8 cellular contexts compared by ENCODE assay signal in genomic region chr12:8949525-8950286, GRCh38. TPM values are rescaled to one million over a fixed set of nuclear protein-coding genes. Genes with fewer than 3 reads are reported as not detected.
DNase-seq lines count a peak whose midpoint lies in the region; ATAC-seq and TF ChIP-seq lines count a peak whose summit lies in the region.

M6PR (minus strand) TSS chr12:8949645; CDS start chr12:8946404, 3,241 bp downstream.

- H3K27me3 Mint-ChIP-seq in activated naive CD8-positive, alpha-beta T cell treated with anti-CD3 and anti-CD28 coated beads, Interleukin-2, amount 10 ng/mL, durations not matched to agents 7 days and 5 days = no peaks in the 10 kb centered on the region
- H3K27me3 Mint-ChIP-seq in osteocyte (ENCODE audit: unreplicated experiment) = no peaks in the 10 kb centered on the region

- peak within 1 kb of the TSS; percentile 80 for H3K9ac ChIP-seq in SU-DHL-6 (ENCODE audit: low read length)

- H3K9me3 ChIP-seq in SU-DHL-6 (ENCODE audit: insufficient read depth, low read length) (0 out of 2 replicates have a peak, but pooled peaks cover 6% of the 10 kb centered on the region), thymus (ENCODE audit: control insufficient read depth) (peaks cover 1% of the 10 kb centered on the region)

- H3K27ac ChIP-seq in SU-DHL-6 (ENCODE audit: low read depth, low read length) (peak within 1 kb of the TSS; percentile 86), thymus (ENCODE audit: low read depth) (peak within 1 kb of the TSS; percentile 99)

- H3K27me3 ChIP-seq in SU-DHL-6 (ENCODE audit: low read length) (no peaks in the 10 kb centered on the region), thymus (ENCODE audit: control insufficient read depth, insufficient read depth) (no peaks in the 10 kb centered on the region)

- peaks cover 6% of the 10 kb centered on the region for H3F3A ChIP-seq in SU-DHL-6 (ENCODE audit: insufficient read depth)

- H3K9me2 ChIP-seq in SU-DHL-6 (replicated peaks; ENCODE audit: insufficient read depth, low read length) = no peaks in the 10 kb centered on the region

- peak within 1 kb of the TSS; percentile 96 for H3K4me2 ChIP-seq in SU-DHL-6 (ENCODE audit: low read depth, low read length, poor library complexity, severe bottlenecking)

- under 1% methylated on average over 58 of the region's 58 CpGs for WGBS in thymus

- peak within 1 kb of the TSS; percentile 91 for H3K27ac Mint-ChIP-seq in activated naive CD8-positive, alpha-beta T cell treated with anti-CD3 and anti-CD28 coated beads, Interleukin-2, amount 10 ng/mL, durations not matched to agents 7 days and 5 days
- peak within 1 kb of the TSS; percentile 98 for H3K27ac Mint-ChIP-seq in osteocyte (ENCODE audit: unreplicated experiment)

- H3K36me3 ChIP-seq in SU-DHL-6 (ENCODE audit: low read length) (peaks cover 7% of the 10 kb centered on the region; the same call in 1 of the 2 replicates), thymus (ENCODE audit: control insufficient read depth, insufficient read depth) (peaks cover 10% of the 10 kb centered on the region)

- ATAC-seq in HG02759 (IDR thresholded peaks at IDR 0.05; ENCODE audit: unreplicated experiment) = peak; percentile 80
- peak; percentile 85 for ATAC-seq in activated naive CD8-positive, alpha-beta T cell treated with anti-CD3 and anti-CD28 coated beads, Interleukin-2, amount 10 ng/mL, durations not matched to agents 7 days and 5 days (ENCODE audit: low read depth)

- peaks cover 19% of the 10 kb centered on the region for H3K4me1 ChIP-seq in thymus (ENCODE audit: control insufficient read depth, insufficient read depth, low read length)

- peak within 1 kb of the TSS; percentile 69 for H2AFZ ChIP-seq in SU-DHL-6 (ENCODE audit: low read depth, low read length, severe bottlenecking)

- no peaks in the 10 kb centered on the region; the same call in 1 of the 2 replicates for H4K20me1 ChIP-seq in SU-DHL-6 (ENCODE audit: low read depth, low read length)

- H3K9me3 Mint-ChIP-seq in activated naive CD8-positive, alpha-beta T cell treated with anti-CD3 and anti-CD28 coated beads, Interleukin-2, amount 10 ng/mL, durations not matched to agents 7 days and 5 days = peaks cover 11% of the 10 kb centered on the region
- H3K9me3 Mint-ChIP-seq in osteocyte (ENCODE audit: unreplicated experiment) = no peaks in the 10 kb centered on the region

- peaks cover 51% of the 10 kb centered on the region for H3K79me2 ChIP-seq in SU-DHL-6 (ENCODE audit: insufficient read depth, low read length)

- H3K4me1 Mint-ChIP-seq in activated naive CD8-positive, alpha-beta T cell treated with anti-CD3 and anti-CD28 coated beads, Interleukin-2, amount 10 ng/mL, durations not matched to agents 7 days and 5 days = peaks cover 48% of the 10 kb centered on the region
- peaks cover 28% of the 10 kb centered on the region for H3K4me1 Mint-ChIP-seq in osteocyte (ENCODE audit: unreplicated experiment)

- DNase-seq in NCI-H128 (lab: John Stamatoyannopoulos, UW; ENCODE audit: unreplicated experiment) = peak; percentile 94
- peak; percentile 92 for DNase-seq in activated naive CD8-positive, alpha-beta T cell treated with anti-CD3 and anti-CD28 coated beads, Interleukin-2, amount 10 ng/mL, durations not matched to agents 7 days and 5 days
- peak; percentile 91 to 99 (median 97) for DNase-seq in head of caudate nucleus
- DNase-seq in osteocyte (ENCODE audit: extremely low spot score, unreplicated experiment) = peak; percentile 97

- peaks cover 23% of the 10 kb centered on the region for H3K36me3 Mint-ChIP-seq in activated naive CD8-positive, alpha-beta T cell treated with anti-CD3 and anti-CD28 coated beads, Interleukin-2, amount 10 ng/mL, durations not matched to agents 7 days and 5 days
- H3K36me3 Mint-ChIP-seq in osteocyte (ENCODE audit: unreplicated experiment) = peaks cover 7% of the 10 kb centered on the region

- POLR2A ChIA-PET in activated naive CD8-positive, alpha-beta T cell treated with anti-CD3 and anti-CD28 coated beads, Interleukin-2, amount 10 ng/mL, durations not matched to agents 7 days and 5 days (lab: Charles Lee) = interaction anchor here (0.7 to 2.5 kb wide), 13 partner anchors 11 to 1013 kb away, joined by 3 to 17 read pairs (median 6); partner anchors contain the start of gene PHC1

- peak within 1 kb of the TSS; percentile 93 for H3K4me3 Mint-ChIP-seq in activated naive CD8-positive, alpha-beta T cell treated with anti-CD3 and anti-CD28 coated beads, Interleukin-2, amount 10 ng/mL, durations not matched to agents 7 days and 5 days
- H3K4me3 Mint-ChIP-seq in osteocyte (ENCODE audit: unreplicated experiment) = peak within 1 kb of the TSS; percentile 99

- H3K4me3 ChIP-seq in SU-DHL-6 (ENCODE audit: insufficient read depth, low read length, poor library complexity, severe bottlenecking) (peak within 1 kb of the TSS; percentile 69), thymus (ENCODE audit: low read length) (peak within 1 kb of the TSS; percentile 81)

- peak; percentile 74 for TF ChIP-seq CTCF in GM12873 (IDR thresholded peaks at IDR 0.05; ENCODE audit: insufficient read depth, low read depth, low read length, missing control alignments)
- no peak for TF ChIP-seq CTCF in SU-DHL-6 (IDR thresholded peaks at IDR 0.05; ENCODE audit: insufficient read depth, low read length, poor library complexity, severe bottlenecking)
- peak; percentile 59 for TF ChIP-seq CTCF in osteocyte (IDR thresholded peaks at IDR 0.05)

- intact Hi-C loops in head of caudate nucleus (cut with DNase I) = loop anchor here (2.0 kb wide), 1 partner anchor 35 kb away; the partner anchor contains the start of gene PHC1

RNA-seq across cellular contexts. Expression of gene M6PR, which starts in this region (rescaled TPM):
- total RNA-seq in activated naive CD8-positive, alpha-beta T cell treated with anti-CD3 and anti-CD28 coated beads, Interleukin-2, amount 10 ng/mL, durations not matched to agents 7 days and 5 days = 100 to 1,000 TPM; 183 to 192 TPM
- 126 and 138 TPM in 2 replicates for total RNA-seq in osteocyte
- polyA plus RNA-seq in thymus = 101 TPM

Comparison
In these comparisons a context has a peak if more than half of its experiments do, and no peak if none do; other contexts are left out.
1. Peak in every context shown above with its lines: DNase-seq, ATAC-seq, H3K4me3 ChIP-seq and H3K27ac ChIP-seq.